2 cellular contexts compared by ENCODE assay signal in genomic region chr4:99733455-99733854, GRCh38.
TF ChIP-seq lines count a peak whose summit lies in the region.

No MANE protein-coding gene starts in this region.

TF ChIP-seq in HEK293, 187 proteins besides CTCF, POLR2A, EP300 and RAD21:
- TF ChIP-seq SETDB1 (IDR thresholded peaks at IDR 0.05; ENCODE audit: insufficient read length, low read length) (peak; percentile 79), TRIM28 (IDR thresholded peaks at IDR 0.05; ENCODE audit: borderline replicate concordance, low read length) (peak; percentile 76; the same call in 1 of the 2 replicates), TCF7L2 (IDR thresholded peaks at IDR 0.05; ENCODE audit: borderline replicate concordance, low read depth, low read length) (0 out of 2 replicates have a peak, but pooled peaks have one; percentile 53)
TF ChIP-seq in HEK293: peak in this region for 3; not testable (repeated sequence) for 184.

TF ChIP-seq in H1, 55 proteins besides CTCF, POLR2A, EP300 and RAD21:
- peak; percentile 43; the same call in 1 of the 2 replicates for TF ChIP-seq TEAD4 (IDR thresholded peaks at IDR 0.05; ENCODE audit: low read depth, low read length)
